In the genomic region with DNA sequence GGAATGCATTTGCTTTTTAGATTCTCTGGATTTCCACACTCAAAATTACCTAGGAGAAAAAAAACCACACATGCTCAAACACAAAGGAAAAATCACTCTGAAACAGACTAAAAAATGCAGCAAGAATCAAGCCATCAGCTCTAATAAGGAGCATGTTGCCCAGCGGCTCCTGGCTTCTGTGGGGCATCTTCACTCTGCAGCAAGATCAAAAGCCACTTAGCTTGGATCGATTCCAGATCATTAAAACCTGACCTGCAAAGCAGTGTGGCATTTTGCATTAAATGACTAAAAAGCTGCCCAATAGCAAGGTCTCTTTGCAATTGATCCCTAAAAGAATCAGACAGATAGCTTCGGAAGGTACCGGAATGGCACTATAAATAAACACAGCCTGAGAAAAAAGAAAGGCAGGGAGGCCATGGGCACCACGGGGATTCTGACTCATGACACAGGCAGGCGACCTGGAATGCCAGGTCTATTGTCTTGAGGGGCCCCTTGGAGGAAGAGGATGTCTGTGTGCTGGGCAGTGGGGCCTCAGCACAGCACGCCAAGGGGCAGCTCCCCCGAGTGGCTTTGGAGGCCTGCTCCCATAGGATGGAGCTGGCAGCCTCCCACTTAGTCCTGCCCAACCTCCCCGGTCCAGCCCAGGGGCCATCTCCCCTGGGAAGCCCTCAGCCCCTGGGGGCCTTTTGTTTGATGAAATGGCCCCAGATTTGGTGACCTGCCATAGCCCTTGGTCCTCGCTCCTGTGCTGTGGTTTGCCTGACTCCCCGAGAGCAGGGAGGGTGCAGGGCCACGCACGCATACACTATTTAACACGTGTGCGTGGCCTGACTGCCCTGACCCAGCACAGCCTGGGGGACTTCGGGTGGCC, we compare ENCODE assay signal across 12 cellular contexts. TPM values are rescaled to one million over a fixed set of nuclear protein-coding genes. Genes with fewer than 3 reads are reported as not detected.
A peak's percentile ranks its signal among the peaks of the same experiment; 100 is the strongest.
DNase-seq lines count a peak whose midpoint lies in the region; ATAC-seq and TF ChIP-seq lines count a peak whose summit lies in the region.
"Had no signal": no experiment of that assay in that cellular context is flagged by ENCODE, and none has a peak within 500 bp of the region (broad histone marks: within the 10 kb centered on the region; RNA-seq: fewer than 3 reads in every experiment).

No MANE protein-coding gene starts in this region.

- peaks cover 18% of the 10 kb centered on the region for H3K36me3 ChIP-seq in GM23338 (ENCODE audit: insufficient read depth)
- H3K36me3 ChIP-seq in psoas muscle (ENCODE audit: insufficient read depth in 1 of 2, low read depth in 1 of 2): peaks cover 22 to 92% of the 10 kb centered on the region in 2 donors

- H3K79me2 ChIP-seq in GM23338 (replicated peaks; ENCODE audit: insufficient read depth): peaks cover 16% of the 10 kb centered on the region

- DNase-seq in GM23338 (ENCODE audit: low spot score) (peak; percentile 82), fibroblast of the aortic adventitia (ENCODE audit: low read depth) (peak; percentile 70), psoas muscle (no peak), medulla oblongata (ENCODE audit: extremely low spot score) (no peak), SHP77 (lab: John Stamatoyannopoulos, UW) (no peak), NCI-H526 (lab: John Stamatoyannopoulos, UW) (no peak)
- DNase-seq: activated CD8-positive, alpha-beta memory T cell treated with anti-CD3 and anti-CD28 coated beads, Interleukin-2, amount 50 U/mL, for 48 hours; stimulated activated naive CD4-positive, alpha-beta T cell treated with Interleukin-2 at 50 U/mL for 16 hours had no signal

- H3K27me3 ChIP-seq in GM23338 (ENCODE audit: insufficient read depth): no peaks in the 10 kb centered on the region
- H3K27me3 ChIP-seq in psoas muscle (ENCODE audit: insufficient read depth in 3 of 3, low read length in 2 of 3): no peaks in the 10 kb centered on the region

- H3K27ac ChIP-seq in GM23338 (ENCODE audit: low read depth) (peak overlapping the region; percentile 92), psoas muscle (no peak overlapping the region)

- peaks cover 11% of the 10 kb centered on the region; the same call in 1 of the 2 replicates for H4K20me1 ChIP-seq in GM23338 (replicated peaks; ENCODE audit: insufficient read depth)

- H3F3A ChIP-seq in GM23338 (replicated peaks; ENCODE audit: low read depth): no peaks in the 10 kb centered on the region; the same call in 1 of the 2 replicates

- H3K4me3 ChIP-seq in GM23338 (no peak overlapping the region), fibroblast of the aortic adventitia (ENCODE audit: low read depth, low read length) (no peak overlapping the region), psoas muscle (no peak overlapping the region)

- peak; percentile 89 for ATAC-seq in GM23338
- peak; percentile 83 for ATAC-seq in SK-N-SH treated with all-trans-retinoic acid at 6 μM for 48 hours
- peak in 3 of 4 donors; percentile 38 to 53 (median 52) for ATAC-seq in psoas muscle
- no peak for ATAC-seq in GM19455 (IDR thresholded peaks at IDR 0.05; ENCODE audit: unreplicated experiment)

- peaks cover 12% of the 10 kb centered on the region for H3K27me3 Mint-ChIP-seq in GM23338 (ENCODE audit: insufficient read depth, low read depth, poor library complexity)

- peaks cover 80% of the 10 kb centered on the region for H3K36me3 Mint-ChIP-seq in GM23338 (ENCODE audit: low read depth)

- H2AFZ ChIP-seq in GM23338: no peak overlapping the region

- H3K9me2 ChIP-seq in GM23338 (ENCODE audit: insufficient read depth): no peaks in the 10 kb centered on the region

- intact Hi-C loops in psoas muscle (cut with DNase I): no loop called here

- H3K4me1 ChIP-seq in GM23338 (ENCODE audit: insufficient read depth) (peaks cover 53% of the 10 kb centered on the region), psoas muscle (peaks cover 16% of the 10 kb centered on the region)

- H3K4me2 ChIP-seq in GM23338: peak overlapping the region; percentile 15

- peak overlapping the region; percentile 95 for H3K27ac Mint-ChIP-seq in GM23338

- H3K4me3 Mint-ChIP-seq in GM23338: peak overlapping the region; percentile 17; the same call in 2 of the 3 replicates

- WGBS in psoas muscle, 3 donors: 59 to 69% (median 62%) methylated on average over 16 of the region's 16 CpGs

- no peaks in the 10 kb centered on the region for H3K9me3 ChIP-seq in psoas muscle

- peaks cover 67% of the 10 kb centered on the region for H3K4me1 Mint-ChIP-seq in GM23338

- no peaks in the 10 kb centered on the region for H3K9me3 Mint-ChIP-seq in GM23338

- TF ChIP-seq CTCF in GM23338 (conservative IDR thresholded peaks at IDR 0.05; ENCODE audit: low read depth in 2 of 2) (no peak), fibroblast of the aortic adventitia (IDR thresholded peaks at IDR 0.05; ENCODE audit: insufficient read depth, low read length) (no peak), psoas muscle (IDR thresholded peaks at IDR 0.05) (no peak)

TF ChIP-seq in GM23338, 12 proteins besides CTCF, POLR2A, EP300 and RAD21:
- TF ChIP-seq CREB1 (CRISPR knock-in tag; IDR thresholded peaks at IDR 0.05; ENCODE audit: low read depth) (peak; percentile 46; the same call in 1 of the 2 replicates), EZH2phosphoT487 (IDR thresholded peaks at IDR 0.05; ENCODE audit: unreplicated experiment) (no peak)

TF ChIP-seq in SK-N-SH treated with all-trans-retinoic acid at 6 μM for 48 hours, 23 proteins besides CTCF, POLR2A, EP300 and RAD21:
- no peak for TF ChIP-seq SNAI2 (CRISPR knock-in tag; IDR thresholded peaks at IDR 0.05)
- 0 out of 2 replicates have a peak, but pooled peaks have one; percentile 26 for TF ChIP-seq ZFP3 (CRISPR knock-in tag; IDR thresholded peaks at IDR 0.05)
TF ChIP-seq in SK-N-SH treated with all-trans-retinoic acid at 6 μM for 48 hours: peak in this region for 1.

RNA-seq across cellular contexts. Expression of gene LEMD2, which starts 7.6 kb away (rescaled TPM):
- total RNA-seq in GM23338 (2014; rRNA removed; shearing (Covaris generic)): 55.6 and 64.7 TPM in 2 replicates
- polyA plus RNA-seq in GM23338 (2016; fragmentation: Nextera tagmentation; extraction: Ambion mirVana) (28.6 and 32.0 TPM in 2 replicates), psoas muscle (10 to 100 TPM; 37.3 to 63.3 (median 45.0) TPM)
- total RNA-seq in fibroblast of the aortic adventitia (ENCODE audit: low replicate concordance) (31.2 and 75.3 TPM in 2 replicates), psoas muscle (10 to 100 TPM; 21.3 to 38.8 (median 24.5) TPM)

RNA-seq across cellular contexts. Expression of gene MLN, which starts 22.5 kb away (rescaled TPM):
- total RNA-seq in GM23338 (2014; rRNA removed; shearing (Covaris generic)): not detected in 2 replicates
- not detected in 2 replicates for polyA plus RNA-seq in GM23338 (2016; fragmentation: Nextera tagmentation; extraction: Ambion mirVana)
- total RNA-seq in fibroblast of the aortic adventitia (ENCODE audit: low replicate concordance): not detected in 2 replicates
- not detected for total RNA-seq in psoas muscle
- not detected for polyA plus RNA-seq in psoas muscle
- total RNA-seq: fibroblast of villous mesenchyme, SK-MEL-5 had no signal

RNA-seq across cellular contexts. Expression of gene IP6K3, which starts 34.6 kb away (rescaled TPM):
- total RNA-seq in GM23338 (2014; rRNA removed; shearing (Covaris generic)): 0.14 TPM in 1 of 2 replicates, not detected in the other
- 0.16 TPM in 2 replicates for polyA plus RNA-seq in GM23338 (2016; fragmentation: Nextera tagmentation; extraction: Ambion mirVana)
- not detected in 2 replicates for total RNA-seq in fibroblast of the aortic adventitia (ENCODE audit: low replicate concordance)
- total RNA-seq in psoas muscle: 100 to 1,000 TPM; 113 to 363 (median 306) TPM
- 100 to 1,000 TPM in 2 of 3 donors, 10 to 100 TPM in 1; 95.7 to 220 (median 175) TPM for polyA plus RNA-seq in psoas muscle
- total RNA-seq: SK-MEL-5 had no signal

Comparison
In these comparisons a context has a peak if more than half of its experiments do, and no peak if none do; other contexts are left out.
1. DNase-seq: peak in GM23338 (single experiment) and fibroblast of the aortic adventitia (single experiment); none in psoas muscle (0 of 2), medulla oblongata (single experiment), SHP77 (0 of 2) and NCI-H526 (0 of 2).
2. RNA of gene IP6K3, which starts 34.6 kb away (total RNA-seq): 113 to 363 TPM in psoas muscle; 0.14 TPM in GM23338 and not detected in fibroblast of the aortic adventitia; every median in the first group is over 10 times any median in the second.